Comparison of ENCODE assay signal across 19 cellular contexts in the genomic region with DNA sequence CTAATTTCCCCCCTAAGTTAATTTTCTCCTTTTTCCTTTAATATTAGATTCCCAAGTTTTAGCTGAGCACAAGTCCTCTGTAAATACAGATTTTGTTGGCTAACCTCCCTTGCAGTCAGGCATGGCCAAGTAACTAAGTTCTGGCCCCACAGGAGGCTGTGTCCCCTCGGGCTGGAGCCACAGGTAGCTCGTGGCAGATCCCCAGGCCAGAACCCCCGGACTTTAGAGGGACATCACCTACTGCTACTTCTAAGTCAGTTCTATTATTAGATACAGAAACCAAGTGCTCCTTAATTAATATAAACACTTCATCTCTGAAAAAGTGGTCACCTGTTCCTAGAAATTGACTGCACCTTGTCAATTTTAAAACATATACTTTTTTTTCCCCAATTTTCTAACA.
"Had no signal": no experiment of that assay in that cellular context is flagged by ENCODE, and none has a peak within 500 bp of the region (broad histone marks: within the 10 kb centered on the region; RNA-seq: fewer than 3 reads in every experiment).

No MANE protein-coding gene starts in this region.

- DNase-seq: KBM-7, MV-4-11, NCI-H1048, NCI-H1105, NCI-H1417, NCI-H1436 treated with DMSO at 0.1 percent for 48 hours, NCI-H1694, NCI-H187 treated with DMSO at 0.1 percent for 48 hours, NCI-H2029 treated with DMSO at 0.1 percent for 48 hours, NCI-H2171 treated with DMSO at 0.1 percent for 48 hours, NCI-H345, NCI-H446 treated with DMSO at 0.1 percent for 48 hours, NCI-H510A treated with DMSO at 0.1 percent for 48 hours, NCI-H526 treated with DMSO at 0.1 percent for 48 hours, NCI-H748 treated with DMSO at 0.1 percent for 48 hours, Right ventricle myocardium superior, RPMI8226, SIG-M5, SK-N-SH had no signal

- H3K9me3 ChIP-seq: SK-N-SH had no signal
